In the genomic region with DNA sequence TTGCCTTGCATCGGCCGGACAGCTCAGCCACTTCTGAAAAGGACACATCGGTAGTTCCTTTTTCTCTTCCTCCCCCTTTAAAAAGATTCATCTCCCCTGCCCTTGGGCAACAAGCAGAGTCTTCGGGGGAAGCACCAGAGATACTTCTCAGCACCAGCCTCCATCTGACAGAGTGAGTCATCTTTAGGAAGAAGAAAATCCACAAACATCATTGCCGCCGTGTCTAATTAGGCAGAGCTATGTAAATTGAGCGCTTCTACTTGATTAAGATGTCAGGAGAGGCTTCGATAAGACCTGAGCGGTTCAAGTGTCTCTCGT, we compare ENCODE assay signal across 19 cellular contexts.
A peak's percentile ranks its signal among the peaks of the same experiment; 100 is the strongest.
DNase-seq lines count a peak whose midpoint lies in the region; ATAC-seq, FAIRE-seq and TF ChIP-seq lines count a peak whose summit lies in the region.
"Had no signal": no experiment of that assay in that cellular context is flagged by ENCODE, and none has a peak within 500 bp of the region (broad histone marks: within the 10 kb centered on the region; RNA-seq: fewer than 3 reads in every experiment).

No MANE protein-coding gene starts in this region.

- H3K4me3 ChIP-seq in BLaER1 treated with 17β-estradiol and CSF1 and Interleukin-3, amounts not matched to agents 10 nM and 100 nM: no peak overlapping the region
- no peak overlapping the region for H3K4me3 ChIP-seq in osteoblast (ENCODE audit: insufficient read depth, low read length)
- H3K4me3 ChIP-seq: GM23338 had no signal

- peak overlapping the region in 7 of 11 experiments; percentile 21 to 62 (median 33); a peak in 10 of 22 replicates for H3K4me2 ChIP-seq in BLaER1 treated with 17β-estradiol and CSF1 and Interleukin-3, amounts not matched to agents 10 nM and 100 nM
- H3K4me2 ChIP-seq in osteoblast (ENCODE audit: insufficient read depth, low read length): no peak overlapping the region
- H3K4me2 ChIP-seq: GM23338 had no signal

- no peak overlapping the region for H2AFZ ChIP-seq in osteoblast (ENCODE audit: low read length)
- H2AFZ ChIP-seq: GM23338 had no signal

- peaks cover 0 to 12% (median 0%) of the 10 kb centered on the region in 11 experiments; a peak in 4 of 22 replicates for H4K20me1 ChIP-seq in BLaER1 treated with 17β-estradiol and CSF1 and Interleukin-3, amounts not matched to agents 10 nM and 100 nM
- no peaks in the 10 kb centered on the region for H4K20me1 ChIP-seq in osteoblast (ENCODE audit: insufficient read depth, low read length)

- ATAC-seq in GM18861 (IDR thresholded peaks at IDR 0.05; ENCODE audit: unreplicated experiment): no peak
- no peak for ATAC-seq in GM18868 (IDR thresholded peaks at IDR 0.05; ENCODE audit: unreplicated experiment)
- ATAC-seq in HG02678 (IDR thresholded peaks at IDR 0.05; ENCODE audit: unreplicated experiment): no peak
- ATAC-seq: GM23338, HCT116 had no signal

- peaks cover 0 to 29% (median 0%) of the 10 kb centered on the region in 11 experiments; a peak in 6 of 22 replicates for H3K27me3 ChIP-seq in BLaER1 treated with 17β-estradiol and CSF1 and Interleukin-3, amounts not matched to agents 10 nM and 100 nM
- no peaks in the 10 kb centered on the region for H3K27me3 ChIP-seq in osteoblast (ENCODE audit: insufficient read depth, low read length)

- H3K27ac ChIP-seq in BLaER1 treated with 17β-estradiol and CSF1 and Interleukin-3, amounts not matched to agents 10 nM and 100 nM: no peak overlapping the region
- no peak overlapping the region for H3K27ac ChIP-seq in osteoblast (ENCODE audit: low read depth, low read length)

- H3K36me3 ChIP-seq in BLaER1 treated with 17β-estradiol and CSF1 and Interleukin-3, amounts not matched to agents 10 nM and 100 nM: no peaks in the 10 kb centered on the region
- no peaks in the 10 kb centered on the region for H3K36me3 ChIP-seq in osteoblast (ENCODE audit: insufficient read depth, low read length)

- DNase-seq in HTR-8/SVneo (ENCODE audit: insufficient read length, low spot score): no peak
- peak; percentile 50 for DNase-seq in NCI-H524 treated with DMSO at 0.1 percent for 48 hours (lab: John Stamatoyannopoulos, UW)
- peak; percentile 74 for DNase-seq in osteoblast (ENCODE audit: insufficient read length, low spot score, missing footprints)
- DNase-seq: CD4-positive, alpha-beta T cell; CD8-positive, alpha-beta memory T cell; DMS 273 treated with DMSO at 0.1 percent for 48 hours; DMS79; GF-D8; H9 had no signal

- no peaks in the 10 kb centered on the region for H3K9me3 ChIP-seq in BLaER1 treated with 17β-estradiol and CSF1 and Interleukin-3, amounts not matched to agents 10 nM and 100 nM (replicated peaks in 1 of 11)
- no peaks in the 10 kb centered on the region for H3K9me3 ChIP-seq in osteoblast (ENCODE audit: low read depth, low read length)

- no peak for TF ChIP-seq CTCF in osteoblast (IDR thresholded peaks at IDR 0.05; ENCODE audit: extremely low read depth, low read depth, low read length)

- peak overlapping the region in 1 of 11 experiments; percentile 33; a peak in 3 of 22 replicates for H3K9ac ChIP-seq in BLaER1 treated with 17β-estradiol and CSF1 and Interleukin-3, amounts not matched to agents 10 nM and 100 nM

- H3K4me1 ChIP-seq in BLaER1 treated with 17β-estradiol and CSF1 and Interleukin-3, amounts not matched to agents 10 nM and 100 nM: peaks cover 33 to 47% (median 42%) of the 10 kb centered on the region in 10 experiments
- peaks cover 10% of the 10 kb centered on the region for H3K4me1 ChIP-seq in osteoblast (ENCODE audit: insufficient read depth, low read length)

- H3K79me2 ChIP-seq in osteoblast (ENCODE audit: insufficient read depth, low read length): no peaks in the 10 kb centered on the region

- FAIRE-seq in HTR-8/SVneo (lab: Jason Lieb, UNC): peak; percentile 60
- FAIRE-seq: D721Med, GM12891, GM18507, GM19239 had no signal
